ENCODE assay signal across 1 cellular context in genomic region chr14:101520621-101521305, GRCh38.
TF ChIP-seq lines count a peak whose summit lies in the region.

No MANE protein-coding gene starts in this region.

TF ChIP-seq in GM23338, 12 proteins besides CTCF, POLR2A, EP300 and RAD21 (continued from another document):
- TF ChIP-seq ZNF462 (CRISPR knock-in tag; IDR thresholded peaks at IDR 0.05) (no peak), STAT1 (IDR thresholded peaks at IDR 0.05; ENCODE audit: unreplicated experiment) (no peak)
